Comparison of ENCODE assay signal across 24 cellular contexts in the genomic region with DNA sequence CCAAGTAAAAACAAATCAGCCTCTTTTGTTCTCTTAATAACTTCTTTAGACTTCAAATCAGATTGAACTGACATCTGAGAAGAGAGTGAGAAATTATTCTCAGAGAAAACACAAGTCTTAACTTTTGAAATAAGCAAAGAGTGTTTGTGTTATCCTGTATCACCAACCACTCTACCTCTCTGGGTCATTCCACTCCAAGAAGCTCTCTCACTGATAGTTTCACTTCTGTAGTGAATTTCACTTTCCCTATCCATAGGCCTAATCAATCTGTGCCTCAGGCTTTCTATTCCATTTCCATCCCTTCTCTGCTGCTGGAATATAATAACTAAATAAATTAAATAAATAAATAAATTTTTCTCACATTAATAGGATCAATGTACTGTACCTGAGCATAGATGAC.
"Had no signal": no experiment of that assay in that cellular context is flagged by ENCODE, and none has a peak within 500 bp of the region (broad histone marks: within the 10 kb centered on the region; RNA-seq: fewer than 3 reads in every experiment).

No MANE protein-coding gene starts in this region.

- H3K4me1 Mint-ChIP-seq: neural crest cell; stimulated activated effector memory CD8-positive, alpha-beta T cell treated with anti-CD3 and anti-CD28 coated beads, Interleukin-12 subunit alpha, Interleukin-12 subunit beta, amount 100 ng/mL, for 72 hours had no signal

- H3K27me3 Mint-ChIP-seq: effector memory CD8-positive, alpha-beta T cell; natural killer cell treated with Interleukin-12 subunit alpha and Interleukin-12 subunit beta and Interleukin-15 and Interleukin-18, amount 100 ng/mL, for 72 hours; progenitor cell of endocrine pancreas had no signal

- H3K4me3 Mint-ChIP-seq: effector memory CD8-positive, alpha-beta T cell; natural killer cell treated with Interleukin-12 subunit alpha and Interleukin-12 subunit beta and Interleukin-15 and Interleukin-18, amount 100 ng/mL, for 72 hours; neural crest cell; stimulated activated effector memory CD8-positive, alpha-beta T cell treated with anti-CD3 and anti-CD28 coated beads, Interleukin-12 subunit alpha, Interleukin-12 subunit beta, amount 100 ng/mL, for 72 hours had no signal

- H3K27ac ChIP-seq: esophagus squamous epithelium, heart right ventricle, left lung, parathyroid adenoma, right atrium auricular region, sigmoid colon, testis, tibial artery, upper lobe of left lung had no signal

- DNase-seq: cortex of kidney; effector memory CD8-positive, alpha-beta T cell; erythroblast; esophagus squamous epithelium; foreskin melanocyte; glutamatergic neuron; heart right ventricle; hippocampal formation; left cardiac atrium; left lung; sigmoid colon; stimulated activated CD4-positive, alpha-beta T cell treated with anti-CD3 and anti-CD28 coated beads, Interleukin-2, amount 100 ng/mL, for 24 hours; stimulated activated CD4-positive, alpha-beta T cell treated with anti-CD3 and anti-CD28 coated beads, Interleukin-4, amount 100 ng/mL, for 24 hours; stimulated activated naive CD4-positive, alpha-beta T cell treated with Interleukin-2 at 50 U/mL for 16 hours; substantia nigra; testis; tibial artery; upper lobe of left lung had no signal

- H3K4me1 ChIP-seq: esophagus squamous epithelium, heart right ventricle, left lung, parathyroid adenoma, right atrium auricular region, sigmoid colon, testis, tibial artery, upper lobe of left lung had no signal

- H3K4me3 ChIP-seq: esophagus squamous epithelium, heart right ventricle, left lung, right atrium auricular region, sigmoid colon, testis, tibial artery, upper lobe of left lung had no signal

- H3K27ac Mint-ChIP-seq: effector memory CD8-positive, alpha-beta T cell; natural killer cell treated with Interleukin-12 subunit alpha and Interleukin-12 subunit beta and Interleukin-15 and Interleukin-18, amount 100 ng/mL, for 72 hours; progenitor cell of endocrine pancreas; stimulated activated effector memory CD8-positive, alpha-beta T cell treated with anti-CD3 and anti-CD28 coated beads, Interleukin-12 subunit alpha, Interleukin-12 subunit beta, amount 100 ng/mL, for 72 hours had no signal

- H3K36me3 ChIP-seq: esophagus squamous epithelium, heart right ventricle, left lung, right atrium auricular region, sigmoid colon, tibial artery, upper lobe of left lung had no signal

- ATAC-seq: effector memory CD8-positive, alpha-beta T cell; heart right ventricle; left cardiac atrium; left lung; natural killer cell treated with Interleukin-12 subunit alpha and Interleukin-12 subunit beta and Interleukin-15 and Interleukin-18, amount 100 ng/mL, for 72 hours; stimulated activated effector memory CD8-positive, alpha-beta T cell treated with anti-CD3 and anti-CD28 coated beads, Interleukin-12 subunit alpha, Interleukin-12 subunit beta, amount 100 ng/mL, for 72 hours had no signal

- H3K36me3 Mint-ChIP-seq: natural killer cell treated with Interleukin-12 subunit alpha and Interleukin-12 subunit beta and Interleukin-15 and Interleukin-18, amount 100 ng/mL, for 72 hours; stimulated activated effector memory CD8-positive, alpha-beta T cell treated with anti-CD3 and anti-CD28 coated beads, Interleukin-12 subunit alpha, Interleukin-12 subunit beta, amount 100 ng/mL, for 72 hours had no signal

- H3K9me3 ChIP-seq: esophagus squamous epithelium, left lung, right atrium auricular region, sigmoid colon, testis, tibial artery, upper lobe of left lung had no signal
